11 cellular contexts compared by ENCODE assay signal in genomic region chr17:3750926-3751325, GRCh38. TPM values are rescaled to one million over a fixed set of nuclear protein-coding genes. Genes with fewer than 3 reads are reported as not detected.
A peak's percentile ranks its signal among the peaks of the same experiment; 100 is the strongest.
DNase-seq lines count a peak whose midpoint lies in the region; ATAC-seq, FAIRE-seq and TF ChIP-seq lines count a peak whose summit lies in the region.
"Had no signal": no experiment of that assay in that cellular context is flagged by ENCODE, and none has a peak within 500 bp of the region (broad histone marks: within the 10 kb centered on the region; RNA-seq: fewer than 3 reads in every experiment).

No MANE protein-coding gene starts in this region.

- H3K27me3 ChIP-seq in Peyer's patch (no peaks in the 10 kb centered on the region), osteoblast (ENCODE audit: insufficient read depth, low read length) (no peaks in the 10 kb centered on the region)

- no peak for TF ChIP-seq POLR2A in GM12892 (IDR thresholded peaks at IDR 0.05; ENCODE audit: low read depth, low read length)
- TF ChIP-seq POLR2A in Peyer's patch (IDR thresholded peaks at IDR 0.05) = no peak

- peak overlapping the region in 3 of 4 donors; percentile 6 to 55 (median 49) for H3K27ac ChIP-seq in Peyer's patch
- no peak overlapping the region for H3K27ac ChIP-seq in osteoblast (ENCODE audit: low read depth, low read length)

- no peaks in the 10 kb centered on the region for H3K36me3 ChIP-seq in Peyer's patch
- H3K36me3 ChIP-seq in osteoblast (ENCODE audit: insufficient read depth, low read length) = no peaks in the 10 kb centered on the region

- peak; percentile 51 for FAIRE-seq in GM12892 (lab: Jason Lieb, UNC)
- FAIRE-seq: TTC549 had no signal

- H2AFZ ChIP-seq in osteoblast (ENCODE audit: low read length) = no peak overlapping the region

- no peaks in the 10 kb centered on the region for H4K20me1 ChIP-seq in osteoblast (ENCODE audit: insufficient read depth, low read length)

- no peak overlapping the region for H3K4me3 ChIP-seq in Peyer's patch
- no peak overlapping the region for H3K4me3 ChIP-seq in osteoblast (ENCODE audit: insufficient read depth, low read length)

- H3K9me3 ChIP-seq in Peyer's patch = no peaks in the 10 kb centered on the region
- H3K9me3 ChIP-seq in osteoblast (ENCODE audit: low read depth, low read length) = no peaks in the 10 kb centered on the region

- in situ Hi-C loops in GM13976 (cut with MboI; ENCODE audit: low sequenced_read_pairs, unreplicated experiment) = no loop called here

- ATAC-seq in HG03025 (IDR thresholded peaks at IDR 0.05; ENCODE audit: low FRiP score, unreplicated experiment) = no peak

- peaks cover 0 to 5% (median 0%) of the 10 kb centered on the region in 4 donors for H3K4me1 ChIP-seq in Peyer's patch
- H3K4me1 ChIP-seq in osteoblast (ENCODE audit: insufficient read depth, low read length) = no peaks in the 10 kb centered on the region

- no peaks in the 10 kb centered on the region for H3K79me2 ChIP-seq in osteoblast (ENCODE audit: insufficient read depth, low read length)

- no peak for TF ChIP-seq CTCF in Peyer's patch (IDR thresholded peaks at IDR 0.05)
- no peak for TF ChIP-seq CTCF in osteoblast (IDR thresholded peaks at IDR 0.05; ENCODE audit: extremely low read depth, low read depth, low read length)
- TF ChIP-seq CTCF in GM13976 (IDR thresholded peaks at IDR 0.05; ENCODE audit: borderline replicate concordance, control extremely low read depth, extremely low read depth, insufficient read depth, missing control alignments) = no peak

- no peak for DNase-seq in GM12892 (ENCODE audit: insufficient read length)
- peak in 2 of 3 donors; percentile 70 to 83 for DNase-seq in Peyer's patch
- DNase-seq in activated effector memory CD4-positive, alpha-beta T cell treated with Interleukin-2 at 50 U/mL for 16 hours = peak; percentile 58
- peak; percentile 47 for DNase-seq in osteoblast (ENCODE audit: insufficient read length, low spot score, missing footprints)
- DNase-seq in GM13976 (ENCODE audit: low spot score) = no peak
- DNase-seq in DMS 273 (lab: John Stamatoyannopoulos, UW; ENCODE audit: unreplicated experiment) = no peak
- DNase-seq in GM19238 (ENCODE audit: insufficient read length, low spot score) = no peak
- DNase-seq: amygdala, nephron progenitor cell had no signal

- H3K4me2 ChIP-seq in osteoblast (ENCODE audit: insufficient read depth, low read length) = no peak overlapping the region

RNA-seq across cellular contexts. Expression of gene HASPIN, which starts 27.2 kb away (rescaled TPM):
- polyA plus RNA-seq in GM12892 (2012; ENCODE audit: missing spikeins) = 4.7 TPM
- total RNA-seq in Peyer's patch = 1 to 10 TPM in 1 of 4 donors, not detected in 3; 1.2 TPM
- 1.4 and 1.5 TPM in 2 replicates for total RNA-seq in osteoblast

RNA-seq across cellular contexts. Expression of gene ITGAE, which starts 50.1 kb away (rescaled TPM):
- polyA plus RNA-seq in GM12892 (2012; ENCODE audit: missing spikeins) = 23.4 TPM
- total RNA-seq in Peyer's patch (10 to 100 TPM; 14.9 to 41.8 (median 31.5) TPM), osteoblast (10.5 and 12.4 TPM in 2 replicates)

RNA-seq across cellular contexts. Expression of gene P2RX5, which starts 55.0 kb away (rescaled TPM):
- 13.9 TPM for polyA plus RNA-seq in GM12892 (2012; ENCODE audit: missing spikeins)
- total RNA-seq in Peyer's patch = 100 to 1,000 TPM in 1 of 4 donors, 1 to 10 TPM in 3; 1.2 to 103 (median 5.7) TPM
- total RNA-seq in osteoblast = 0.36 TPM in 1 of 2 replicates, not detected in the other

Comparison
In these comparisons a context has a peak if more than half of its experiments do, and no peak if none do; other contexts are left out.
1. DNase-seq: peak in Peyer's patch (2 of 3), activated effector memory CD4-positive, alpha-beta T cell treated with Interleukin-2 at 50 U/mL for 16 hours (single experiment) and osteoblast (single experiment); none in GM12892 (single experiment), GM13976 (single experiment), DMS 273 (single experiment) and GM19238 (single experiment).